ENCODE assay signal across 8 cellular contexts in the genomic region with DNA sequence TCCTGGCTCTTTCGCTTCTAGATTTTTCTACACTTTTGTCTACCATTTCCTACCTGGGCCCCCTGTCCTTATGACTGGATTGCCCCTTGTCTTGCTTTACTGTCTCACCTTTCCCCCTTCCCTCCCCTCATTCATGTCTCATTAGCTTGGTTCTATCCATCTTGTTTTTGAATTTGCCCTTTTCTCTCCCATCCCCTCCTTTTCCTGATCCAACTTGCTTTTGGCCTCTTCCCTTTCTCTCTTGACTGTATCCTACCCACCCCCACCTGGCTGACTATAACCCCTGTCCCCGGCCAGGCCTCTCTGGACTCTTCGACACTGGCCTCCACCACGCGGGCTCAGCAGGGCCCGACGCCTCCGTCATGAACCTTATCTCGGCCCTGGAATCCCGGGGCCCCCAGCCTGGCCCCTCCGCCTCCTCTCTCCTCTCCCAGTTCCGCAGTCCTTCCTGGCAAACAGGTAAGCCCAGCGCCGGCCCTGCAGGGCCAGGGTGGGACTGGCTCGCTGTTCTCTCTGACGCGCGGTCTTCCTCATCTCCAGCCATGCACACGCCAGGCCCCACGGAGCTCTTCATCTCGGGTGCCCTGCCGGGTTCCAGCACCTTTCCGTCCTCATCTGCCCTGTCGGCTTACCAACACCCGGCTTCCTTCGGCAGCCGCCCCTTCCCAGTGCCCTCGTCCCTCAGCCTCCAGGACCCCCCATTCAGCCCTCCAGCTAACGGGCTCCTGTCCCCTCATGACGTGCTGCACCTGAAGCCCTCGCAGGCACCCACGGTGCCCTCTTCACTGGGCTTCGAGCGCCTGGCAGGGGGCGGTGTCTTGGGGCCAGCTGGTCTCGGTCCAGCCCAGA. TPM values are rescaled to one million over a fixed set of nuclear protein-coding genes. Genes with fewer than 3 reads are reported as not detected.
DNase-seq lines count a peak whose midpoint lies in the region; ATAC-seq and TF ChIP-seq lines count a peak whose summit lies in the region.

No MANE protein-coding gene starts in this region.

- no peaks in the 10 kb centered on the region for H3K9me3 ChIP-seq in CD8-positive, alpha-beta memory T cell (ENCODE audit: low read length)
- no peaks in the 10 kb centered on the region for H3K9me3 ChIP-seq in NT2/D1 (ENCODE audit: insufficient read depth, low read length)

- H3K27me3 Mint-ChIP-seq in CD8-positive, alpha-beta memory T cell: peaks cover 0 to 5% of the 10 kb centered on the region in 2 donors
- H3K27me3 Mint-ChIP-seq in dendritic cell treated with granulocyte-macrophage colony-stimulating factor and Interleukin-4, amounts not matched to agents 40 ng/mL and 50 ng/mL, for 4 days: no peaks in the 10 kb centered on the region
- H3K27me3 Mint-ChIP-seq in osteocyte (ENCODE audit: unreplicated experiment): no peaks in the 10 kb centered on the region

- POLR2A ChIA-PET in CD8-positive, alpha-beta memory T cell (lab: Charles Lee): interaction anchor here (0.7 to 2.8 kb wide), 3 partner anchors 8 to 82 kb away, joined by 3 to 22 read pairs (median 3); a partner anchor contains a TSS

- peaks cover 28 to 45% (median 29%) of the 10 kb centered on the region in 3 donors for H3K4me1 Mint-ChIP-seq in CD8-positive, alpha-beta memory T cell
- H3K4me1 Mint-ChIP-seq in dendritic cell treated with granulocyte-macrophage colony-stimulating factor and Interleukin-4, amounts not matched to agents 40 ng/mL and 50 ng/mL, for 4 days (ENCODE audit: low read depth): peaks cover 50% of the 10 kb centered on the region
- peaks cover 19% of the 10 kb centered on the region for H3K4me1 Mint-ChIP-seq in osteocyte (ENCODE audit: unreplicated experiment)

- no peak for TF ChIP-seq CTCF in osteocyte (IDR thresholded peaks at IDR 0.05)
- no peak for TF ChIP-seq CTCF in coronary artery (IDR thresholded peaks at IDR 0.05)

- H3K36me3 ChIP-seq in CD8-positive, alpha-beta memory T cell (ENCODE audit: insufficient read depth, low read length): peaks cover 18% of the 10 kb centered on the region
- H3K36me3 ChIP-seq in NT2/D1 (ENCODE audit: insufficient read depth, insufficient read length, low read length): peaks cover 47% of the 10 kb centered on the region

- no peaks in the 10 kb centered on the region for H3K9me3 Mint-ChIP-seq in CD8-positive, alpha-beta memory T cell
- no peaks in the 10 kb centered on the region for H3K9me3 Mint-ChIP-seq in dendritic cell treated with granulocyte-macrophage colony-stimulating factor and Interleukin-4, amounts not matched to agents 40 ng/mL and 50 ng/mL, for 4 days
- H3K9me3 Mint-ChIP-seq in osteocyte (ENCODE audit: unreplicated experiment): no peaks in the 10 kb centered on the region

- no peak overlapping the region for H3K4me3 ChIP-seq in CD8-positive, alpha-beta memory T cell (ENCODE audit: low read length)
- H3K4me3 ChIP-seq in NT2/D1 (ENCODE audit: insufficient read length, low read depth) (no peak overlapping the region), coronary artery (no peak overlapping the region)

- intact Hi-C loops in dendritic cell treated with granulocyte-macrophage colony-stimulating factor and Interleukin-4, amounts not matched to agents 40 ng/mL and 50 ng/mL, for 4 days (cut with micrococcal nuclease): no loop called here

- H3K4me3 Mint-ChIP-seq in CD8-positive, alpha-beta memory T cell: peak overlapping the region in 6 of 7 donors; percentile 43 to 94 (median 86)
- H3K4me3 Mint-ChIP-seq in dendritic cell treated with granulocyte-macrophage colony-stimulating factor and Interleukin-4, amounts not matched to agents 40 ng/mL and 50 ng/mL, for 4 days: peak overlapping the region; percentile 84
- H3K4me3 Mint-ChIP-seq in osteocyte (ENCODE audit: unreplicated experiment): peak overlapping the region; percentile 36

- CTCF ChIA-PET in CD8-positive, alpha-beta memory T cell (lab: Charles Lee): interaction anchor here (1.3 kb wide), 1 partner anchor 46 kb away, joined by 3 read pairs; a partner anchor contains a TSS

- peak overlapping the region; percentile 21 for H3K9ac ChIP-seq in NT2/D1 (ENCODE audit: insufficient read length, low read depth)

- ATAC-seq in GM18909 (IDR thresholded peaks at IDR 0.05; ENCODE audit: poor library complexity, unreplicated experiment): no peak

- H3K27me3 ChIP-seq in CD8-positive, alpha-beta memory T cell (ENCODE audit: insufficient read depth, low read length, poor library complexity, severe bottlenecking): no peaks in the 10 kb centered on the region
- H3K27me3 ChIP-seq in NT2/D1 (ENCODE audit: insufficient read depth, insufficient read length): no peaks in the 10 kb centered on the region

- no peak for DNase-seq in CD8-positive, alpha-beta memory T cell
- no peak for DNase-seq in NT2/D1 (ENCODE audit: low read depth, low spot score)
- no peak for DNase-seq in osteocyte (ENCODE audit: extremely low spot score, unreplicated experiment)
- DNase-seq in coronary artery (ENCODE audit: low spot score): no peak
- DNase-seq in SKM-1 (lab: John Stamatoyannopoulos, UW; ENCODE audit: unreplicated experiment): no peak
- DNase-seq in medulla oblongata (ENCODE audit: extremely low spot score): no peak

- H3K27ac ChIP-seq in CD8-positive, alpha-beta memory T cell (ENCODE audit: low read depth, low read length): no peak overlapping the region
- H3K27ac ChIP-seq in coronary artery: peak overlapping the region in 1 of 2 donors; percentile 98

- peaks cover 0 to 50% (median 10%) of the 10 kb centered on the region in 3 donors for H3K36me3 Mint-ChIP-seq in CD8-positive, alpha-beta memory T cell
- H3K36me3 Mint-ChIP-seq in dendritic cell treated with granulocyte-macrophage colony-stimulating factor and Interleukin-4, amounts not matched to agents 40 ng/mL and 50 ng/mL, for 4 days (ENCODE audit: low read depth): peaks cover 69% of the 10 kb centered on the region
- H3K36me3 Mint-ChIP-seq in osteocyte (ENCODE audit: unreplicated experiment): peaks cover 11% of the 10 kb centered on the region

- H3K4me1 ChIP-seq in CD8-positive, alpha-beta memory T cell (ENCODE audit: insufficient read depth, low read length): peaks cover 26% of the 10 kb centered on the region
- H3K4me1 ChIP-seq in NT2/D1 (ENCODE audit: insufficient read depth, insufficient read length): no peaks in the 10 kb centered on the region

- H3K27ac Mint-ChIP-seq in CD8-positive, alpha-beta memory T cell: peak overlapping the region in 7 of 8 donors; percentile 85 to 97 (median 94)
- peak overlapping the region; percentile 82 for H3K27ac Mint-ChIP-seq in dendritic cell treated with granulocyte-macrophage colony-stimulating factor and Interleukin-4, amounts not matched to agents 40 ng/mL and 50 ng/mL, for 4 days
- peak overlapping the region; percentile 84 for H3K27ac Mint-ChIP-seq in osteocyte (ENCODE audit: unreplicated experiment)

RNA-seq across cellular contexts. Expression of a gene that starts 3.4 kb away (rescaled TPM):
- 10 to 100 TPM; 25.9 to 27.5 TPM for total RNA-seq in CD8-positive, alpha-beta memory T cell
- polyA plus RNA-seq in CD8-positive, alpha-beta memory T cell: 0.81 TPM
- 31.6 and 32.9 TPM in 2 replicates for total RNA-seq in osteocyte

RNA-seq across cellular contexts. Expression of a gene that starts 13.3 kb away (rescaled TPM):
- 1 to 10 TPM; 1.2 TPM for total RNA-seq in CD8-positive, alpha-beta memory T cell
- 0.24 TPM for polyA plus RNA-seq in CD8-positive, alpha-beta memory T cell
- total RNA-seq in osteocyte: 0.32 and 0.52 TPM in 2 replicates

RNA-seq across cellular contexts. Expression of a gene that starts 14.0 kb away (rescaled TPM):
- 10 to 100 TPM; 62.5 to 64.3 TPM for total RNA-seq in CD8-positive, alpha-beta memory T cell
- polyA plus RNA-seq in CD8-positive, alpha-beta memory T cell: 414 TPM
- 58.7 and 66.2 TPM in 2 replicates for total RNA-seq in osteocyte

RNA-seq across cellular contexts. Expression of a gene that starts 45.6 kb away (rescaled TPM):
- 1 to 10 TPM; 5.3 to 5.8 TPM for total RNA-seq in CD8-positive, alpha-beta memory T cell
- 16.0 TPM for polyA plus RNA-seq in CD8-positive, alpha-beta memory T cell
- 67.4 and 67.7 TPM in 2 replicates for total RNA-seq in osteocyte

RNA-seq across cellular contexts. Expression of a gene that starts 47.6 kb away (rescaled TPM):
- total RNA-seq in CD8-positive, alpha-beta memory T cell: 10 to 100 TPM; 79.2 to 79.7 TPM
- polyA plus RNA-seq in CD8-positive, alpha-beta memory T cell: 3.2 TPM
- 74.9 and 81.9 TPM in 2 replicates for total RNA-seq in osteocyte

Comparison
In these comparisons a context has a peak if more than half of its experiments do, and no peak if none do; other contexts are left out.
1. H3K4me3 Mint-ChIP-seq: peak in every context shown above with its lines; median percentile 86 in CD8-positive, alpha-beta memory T cell; 84 in dendritic cell treated with granulocyte-macrophage colony-stimulating factor and Interleukin-4, amounts not matched to agents 40 ng/mL and 50 ng/mL, for 4 days; 36 in osteocyte.